Comparison of ENCODE assay signal across 9 cellular contexts in genomic region chr5:151257731-151258715, GRCh38. TPM values are rescaled to one million over a fixed set of nuclear protein-coding genes. Genes with fewer than 3 reads are reported as not detected.
DNase-seq lines count a peak whose midpoint lies in the region; ATAC-seq, FAIRE-seq and TF ChIP-seq lines count a peak whose summit lies in the region.
"Had no signal": no experiment of that assay in that cellular context is flagged by ENCODE, and none has a peak within 500 bp of the region (broad histone marks: within the 10 kb centered on the region; RNA-seq: fewer than 3 reads in every experiment).

No MANE protein-coding gene starts in this region.

- H3K4me1 ChIP-seq in small intestine (ENCODE audit: control insufficient read depth in 2 of 2, insufficient read depth in 1 of 2, low read depth in 1 of 2, low read length in 1 of 2) = no peaks in the 10 kb centered on the region

- no peaks in the 10 kb centered on the region for H3K27me3 Mint-ChIP-seq in stimulated activated naive CD8-positive, alpha-beta T cell treated with anti-CD3 and anti-CD28 coated beads, Interleukin-15, Interleukin-2, amounts not matched to agents 100 ng/mL and 50 ng/mL, for 24 hours

- WGBS in small intestine, 3 donors = 84 to 93% (median 91%) methylated on average over 12 of the region's 12 CpGs

- FAIRE-seq in HTR-8/SVneo (lab: Jason Lieb, UNC) (no peak), small intestine (lab: Jason Lieb, UNC) (no peak)

- ATAC-seq in stimulated activated naive CD8-positive, alpha-beta T cell treated with anti-CD3 and anti-CD28 coated beads, Interleukin-15, Interleukin-2, amounts not matched to agents 100 U/mL and 50 U/mL, for 24 hours = no peak
- ATAC-seq in HG03442 (IDR thresholded peaks at IDR 0.05; ENCODE audit: unreplicated experiment) = peak; percentile 38

- H3K36me3 ChIP-seq in small intestine (ENCODE audit: control insufficient read depth in 2 of 2, insufficient read depth in 2 of 2, low read length in 2 of 2) = peaks cover 0 to 3% of the 10 kb centered on the region in 2 donors

- no peaks in the 10 kb centered on the region for H3K27me3 ChIP-seq in small intestine (ENCODE audit: control insufficient read depth in 2 of 2, insufficient read depth in 2 of 2, low read length in 2 of 2)

- H3K27ac ChIP-seq in small intestine (ENCODE audit: low read depth in 1 of 2, low read length in 1 of 2) = no peak overlapping the region

- no peak overlapping the region for H3K4me3 Mint-ChIP-seq in stimulated activated naive CD8-positive, alpha-beta T cell treated with anti-CD3 and anti-CD28 coated beads, Interleukin-15, Interleukin-2, amounts not matched to agents 100 ng/mL and 50 ng/mL, for 24 hours

- no peaks in the 10 kb centered on the region for H3K9me3 Mint-ChIP-seq in stimulated activated naive CD8-positive, alpha-beta T cell treated with anti-CD3 and anti-CD28 coated beads, Interleukin-15, Interleukin-2, amounts not matched to agents 100 ng/mL and 50 ng/mL, for 24 hours

- DNase-seq in stimulated activated naive CD8-positive, alpha-beta T cell treated with anti-CD3 and anti-CD28 coated beads, Interleukin-15, Interleukin-2, amounts not matched to agents 100 U/mL and 50 U/mL, for 24 hours = no peak
- peak; percentile 97 for DNase-seq in epithelial cell of esophagus (ENCODE audit: low read depth)
- no peak for DNase-seq in NCI-H2029 treated with DMSO at 0.1 percent for 48 hours (lab: John Stamatoyannopoulos, UW)
- DNase-seq in stimulated activated CD4-positive, alpha-beta T cell treated with anti-CD3 and anti-CD28 coated beads, Interleukin-4, amount 100 ng/mL, for 4 hours = no peak
- DNase-seq in HTR-8/SVneo (ENCODE audit: insufficient read length, low spot score) = no peak
- DNase-seq in small intestine = no peak
- DNase-seq: NCI-H524 had no signal

- no peaks in the 10 kb centered on the region for H3K9me3 ChIP-seq in small intestine (ENCODE audit: control insufficient read depth, low read depth)

- H3K36me3 Mint-ChIP-seq in stimulated activated naive CD8-positive, alpha-beta T cell treated with anti-CD3 and anti-CD28 coated beads, Interleukin-15, Interleukin-2, amounts not matched to agents 100 ng/mL and 50 ng/mL, for 24 hours (ENCODE audit: low read depth) = peaks cover 29% of the 10 kb centered on the region

- peak overlapping the region; percentile 2 for H3K4me3 ChIP-seq in epithelial cell of esophagus (ENCODE audit: low read length)
- no peak overlapping the region for H3K4me3 ChIP-seq in small intestine (ENCODE audit: low read depth in 1 of 2, low read length in 2 of 2)

- H3K4me1 Mint-ChIP-seq in stimulated activated naive CD8-positive, alpha-beta T cell treated with anti-CD3 and anti-CD28 coated beads, Interleukin-15, Interleukin-2, amounts not matched to agents 100 ng/mL and 50 ng/mL, for 24 hours (ENCODE audit: low read depth) = peaks cover 51% of the 10 kb centered on the region

- peak overlapping the region; percentile 71 for H3K27ac Mint-ChIP-seq in stimulated activated naive CD8-positive, alpha-beta T cell treated with anti-CD3 and anti-CD28 coated beads, Interleukin-15, Interleukin-2, amounts not matched to agents 100 ng/mL and 50 ng/mL, for 24 hours

- no peak for TF ChIP-seq CTCF in epithelial cell of esophagus (IDR thresholded peaks at IDR 0.05; ENCODE audit: insufficient read depth, low read depth, low read length, missing control alignments)

RNA-seq across cellular contexts. Expression of gene GM2A, which starts 5.0 kb away (rescaled TPM):
- polyA plus RNA-seq in small intestine = 10 to 100 TPM in 1 of 3 donors, 1 to 10 TPM in 2; 4.0 to 18.1 (median 6.2) TPM

RNA-seq across cellular contexts. Expression of gene CCDC69, which starts 34.1 kb away (rescaled TPM):
- polyA plus RNA-seq in small intestine = 10 to 100 TPM in 2 of 3 donors, 1 to 10 TPM in 1; 5.6 to 33.5 (median 22.4) TPM

RNA-seq across cellular contexts. Expression of gene SLC36A3, which starts 45.5 kb away (rescaled TPM):
- not detected for polyA plus RNA-seq in small intestine
